ENCODE assay signal across 20 cellular contexts in genomic region chr11:131637469-131638175, GRCh38.
DNase-seq lines count a peak whose midpoint lies in the region; TF ChIP-seq lines count a peak whose summit lies in the region.
"Had no signal": no experiment of that assay in that cellular context is flagged by ENCODE, and none has a peak within 500 bp of the region (broad histone marks: within the 10 kb centered on the region; RNA-seq: fewer than 3 reads in every experiment).

No MANE protein-coding gene starts in this region.

- no peaks in the 10 kb centered on the region for H3K27me3 Mint-ChIP-seq in endodermal cell (ENCODE audit: insufficient read depth)
- H3K27me3 Mint-ChIP-seq: CD4-positive, alpha-beta T cell had no signal

- DNase-seq in NCI-H748 (lab: John Stamatoyannopoulos, UW; ENCODE audit: unreplicated experiment) (peak; percentile 47), NCI-H748 treated with DMSO at 0.1 percent for 48 hours (lab: John Stamatoyannopoulos, UW) (no peak), NCI-H526 (lab: John Stamatoyannopoulos, UW) (peak; percentile 97 to 98), endodermal cell (peak; percentile 20), NCI-H345 treated with DMSO at 0.1 percent for 48 hours (lab: John Stamatoyannopoulos, UW; ENCODE audit: unreplicated experiment) (no peak), NCI-H2029 treated with DMSO at 0.1 percent for 48 hours (lab: John Stamatoyannopoulos, UW) (no peak), retina (no peak)
- no peak for DNase-seq in stimulated activated CD8-positive, alpha-beta memory T cell treated with anti-CD3 and anti-CD28 coated beads, Interleukin-4, amount 100 ng/mL, for 48 hours
- DNase-seq: activated CD4-positive, alpha-beta T cell treated with anti-CD3 and anti-CD28 coated beads, Interleukin-2, amount 50 U/mL, for 1 hour; activated CD8-positive, alpha-beta memory T cell treated with anti-CD3 and anti-CD28 coated beads, Interleukin-2, amount 50 U/mL, for 4 hours; activated effector memory CD4-positive, alpha-beta T cell treated with Interleukin-2 at 50 U/mL for 16 hours; CD4-positive, alpha-beta T cell; HFFc6; NCI-H226; nephron progenitor cell; stimulated activated CD4-positive, alpha-beta T cell treated with anti-CD3 and anti-CD28 coated beads, Interleukin-4, amount 100 ng/mL, for 24 hours; SW 1271 had no signal

- no peaks in the 10 kb centered on the region for H3K9me3 ChIP-seq in endodermal cell (ENCODE audit: control insufficient read depth, low read length)

- no peak overlapping the region for H3K27ac Mint-ChIP-seq in endodermal cell
- H3K27ac Mint-ChIP-seq: CD4-positive, alpha-beta T cell; HFFc6; nephron progenitor cell; progenitor cell of endocrine pancreas had no signal

- H3K9me3 Mint-ChIP-seq in endodermal cell, result no peaks in the 10 kb centered on the region
- H3K9me3 Mint-ChIP-seq: HFFc6 had no signal

- H3K27me3 ChIP-seq in endodermal cell (ENCODE audit: control insufficient read depth, insufficient read depth, low read length, poor library complexity, severe bottlenecking), result no peaks in the 10 kb centered on the region

- peaks cover 4% of the 10 kb centered on the region for H3K4me1 ChIP-seq in endodermal cell (ENCODE audit: control insufficient read depth, insufficient read depth, low read length)
- H3K4me1 ChIP-seq: gastroesophageal sphincter had no signal

- no peak for TF ChIP-seq CTCF in endodermal cell (conservative IDR thresholded peaks at IDR 0.05)

- H3K27ac ChIP-seq in endodermal cell (ENCODE audit: low read depth, low read length), result no peak overlapping the region
- H3K27ac ChIP-seq: gastroesophageal sphincter, KMS-11 had no signal

- no peak overlapping the region for H3K4me3 Mint-ChIP-seq in endodermal cell
- H3K4me3 Mint-ChIP-seq: CD4-positive, alpha-beta T cell; HFFc6; nephron progenitor cell had no signal

- H3K9ac ChIP-seq in endodermal cell (ENCODE audit: extremely low read depth, low read length, poor library complexity, severe bottlenecking), result no peak overlapping the region
- H3K9ac ChIP-seq: KMS-11 had no signal

- no peak overlapping the region for H3K4me3 ChIP-seq in endodermal cell (ENCODE audit: low read length)
- H3K4me3 ChIP-seq: gastroesophageal sphincter had no signal

- H3K36me3 Mint-ChIP-seq in endodermal cell (ENCODE audit: low read depth), result no peaks in the 10 kb centered on the region

- peaks cover 29% of the 10 kb centered on the region for H3K4me1 Mint-ChIP-seq in endodermal cell

- H3K36me3 ChIP-seq in endodermal cell (ENCODE audit: control insufficient read depth, insufficient read depth, low read length), result no peaks in the 10 kb centered on the region
- H3K36me3 ChIP-seq: gastroesophageal sphincter had no signal

- WGBS in endodermal cell (ENCODE audit: insufficient coverage in 1 of 2, insufficient read length in 1 of 2), 2 experiments, result 90 to 100% methylated on average over 3 to 6 of the region's 6 CpGs

Comparison
In these comparisons a context has a peak if more than half of its experiments do, and no peak if none do; other contexts are left out.
1. DNase-seq: peak in NCI-H748 (single experiment), NCI-H526 (2 of 2) and endodermal cell (single experiment); none in NCI-H748 treated with DMSO at 0.1 percent for 48 hours (single experiment), NCI-H345 treated with DMSO at 0.1 percent for 48 hours (single experiment), NCI-H2029 treated with DMSO at 0.1 percent for 48 hours (single experiment), stimulated activated CD8-positive, alpha-beta memory T cell treated with anti-CD3 and anti-CD28 coated beads, Interleukin-4, amount 100 ng/mL, for 48 hours (single experiment) and retina (single experiment).